1 cellular context compared by ENCODE assay signal in the genomic region with DNA sequence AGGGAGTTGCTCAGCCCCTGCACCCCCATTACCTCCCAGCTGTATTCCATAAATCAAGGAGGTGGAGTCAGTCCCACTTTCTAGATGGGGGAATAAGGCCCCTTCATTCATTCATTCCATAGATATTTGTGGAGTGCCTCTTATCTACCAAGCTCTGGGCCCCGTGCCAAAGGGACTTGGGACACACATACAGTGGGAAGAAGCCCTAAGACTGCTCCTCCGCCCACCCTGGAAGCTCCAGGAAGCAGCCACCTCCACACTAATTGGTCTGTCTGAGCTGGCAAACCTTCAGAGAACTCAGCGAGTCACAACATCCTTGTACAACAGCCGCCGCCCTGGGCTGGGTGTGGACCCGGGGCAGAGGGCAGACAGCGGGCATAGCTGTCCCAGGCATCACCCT.
TF ChIP-seq lines count a peak whose summit lies in the region.

No MANE protein-coding gene starts in this region.

TF ChIP-seq in SK-N-SH, 30 proteins besides CTCF, POLR2A, EP300 and RAD21 (continued from another document):
- TF ChIP-seq, protein P1, sequence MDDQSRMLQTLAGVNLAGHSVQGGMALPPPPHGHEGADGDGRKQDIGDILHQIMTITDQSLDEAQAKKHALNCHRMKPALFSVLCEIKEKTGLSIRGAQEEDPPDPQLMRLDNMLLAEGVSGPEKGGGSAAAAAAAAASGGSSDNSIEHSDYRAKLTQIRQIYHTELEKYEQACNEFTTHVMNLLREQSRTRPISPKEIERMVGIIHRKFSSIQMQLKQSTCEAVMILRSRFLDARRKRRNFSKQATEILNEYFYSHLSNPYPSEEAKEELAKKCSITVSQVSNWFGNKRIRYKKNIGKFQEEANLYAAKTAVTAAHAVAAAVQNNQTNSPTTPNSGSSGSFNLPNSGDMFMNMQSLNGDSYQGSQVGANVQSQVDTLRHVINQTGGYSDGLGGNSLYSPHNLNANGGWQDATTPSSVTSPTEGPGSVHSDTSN (IDR thresholded peaks at IDR 0.05) = peak; percentile 78
- TF ChIP-seq NRF1 (IDR thresholded peaks at IDR 0.05; ENCODE audit: low read depth, low read length) = no peak
- peak; percentile 63 for TF ChIP-seq TCF12 (IDR thresholded peaks at IDR 0.05)
- no peak for TF ChIP-seq ELF1 (IDR thresholded peaks at IDR 0.05)
- peak; percentile 91 for TF ChIP-seq NFIC (IDR thresholded peaks at IDR 0.05; ENCODE audit: borderline replicate concordance)
- TF ChIP-seq TEAD4 (IDR thresholded peaks at IDR 0.05; ENCODE audit: borderline replicate concordance, insufficient read depth) = peak; percentile 30; the same call in 1 of the 2 replicates
TF ChIP-seq in SK-N-SH: peak in this region for 5.
